ENCODE assay signal across 20 cellular contexts in genomic region chr3:147422226-147422933, GRCh38. TPM values are rescaled to one million over a fixed set of nuclear protein-coding genes. Genes with fewer than 3 reads are reported as not detected.
DNase-seq lines count a peak whose midpoint lies in the region; ATAC-seq and TF ChIP-seq lines count a peak whose summit lies in the region.
"Had no signal": no experiment of that assay in that cellular context is flagged by ENCODE, and none has a peak within 500 bp of the region (broad histone marks: within the 10 kb centered on the region; RNA-seq: fewer than 3 reads in every experiment).

No MANE protein-coding gene starts in this region.

- ATAC-seq in psoas muscle (no peak), HG03457 (IDR thresholded peaks at IDR 0.05; ENCODE audit: unreplicated experiment) (no peak)
- ATAC-seq: activated naive CD4-positive, alpha-beta T cell treated with anti-CD3 and anti-CD28 coated beads, Interleukin-2, amount 50 U/mL, for 72 hours; stimulated activated naive CD8-positive, alpha-beta T cell treated with anti-CD3 and anti-CD28 coated beads, Interleukin-15, Interleukin-2, amounts not matched to agents 100 U/mL and 50 U/mL, for 24 hours had no signal

- H3K9me3 Mint-ChIP-seq in glutamatergic neuron (ENCODE audit: unreplicated experiment), result peaks cover 19% of the 10 kb centered on the region

- H3K4me1 ChIP-seq in GM23248 (ENCODE audit: insufficient read depth) (no peaks in the 10 kb centered on the region), psoas muscle (peaks cover 5% of the 10 kb centered on the region)

- H3K27me3 ChIP-seq in GM23248 (replicated peaks; ENCODE audit: insufficient read depth) (no peaks in the 10 kb centered on the region), psoas muscle (ENCODE audit: insufficient read depth in 3 of 3, low read length in 2 of 3) (peaks cover 0 to 44% (median 11%) of the 10 kb centered on the region in 3 donors)

- no peak overlapping the region for H3K27ac Mint-ChIP-seq in glutamatergic neuron (ENCODE audit: unreplicated experiment)
- H3K27ac Mint-ChIP-seq: activated naive CD4-positive, alpha-beta T cell treated with anti-CD3 and anti-CD28 coated beads, Interleukin-2, amount 50 U/mL, for 72 hours; CD8-positive, alpha-beta memory T cell had no signal

- DNase-seq in GM23248, result no peak
- no peak for DNase-seq in astrocyte of the cerebellum (ENCODE audit: low read depth)
- no peak for DNase-seq in glutamatergic neuron
- DNase-seq in psoas muscle, result no peak
- no peak for DNase-seq in head of caudate nucleus
- DNase-seq in EL, result no peak
- DNase-seq: activated CD4-positive, alpha-beta T cell treated with anti-CD3 and anti-CD28 coated beads, Interleukin-2, amount 50 U/mL, for 1 hour; CD8-positive, alpha-beta memory T cell; central memory CD4-positive, alpha-beta T cell; KG1; kidney glomerular epithelial cell; NCI-H1092 treated with DMSO at 0.1 percent for 48 hours; NCI-H2081; NCI-H510A; right lobe of liver; stimulated activated naive CD8-positive, alpha-beta T cell treated with anti-CD3 and anti-CD28 coated beads, Interleukin-15, Interleukin-2, amounts not matched to agents 100 U/mL and 50 U/mL, for 24 hours had no signal

- no peak for TF ChIP-seq CTCF in astrocyte of the cerebellum (IDR thresholded peaks at IDR 0.05; ENCODE audit: low read depth, low read length, missing control alignments)
- no peak for TF ChIP-seq CTCF in glutamatergic neuron (IDR thresholded peaks at IDR 0.05; ENCODE audit: partially characterized antibody, unreplicated experiment)
- TF ChIP-seq CTCF in psoas muscle (IDR thresholded peaks at IDR 0.05), result no peak

- H3K4me1 Mint-ChIP-seq in glutamatergic neuron (ENCODE audit: low read depth, unreplicated experiment), result peaks cover 13% of the 10 kb centered on the region

- WGBS in GM23248 (ENCODE audit: low coverage in 1 of 2, low lambda C conversion rate in 2 of 2, missing lambda C conversion rate in 2 of 2), 2 experiments, result 93 to 95% methylated on average over 16 of the region's 16 CpGs
- WGBS in psoas muscle, 3 donors, result 27 to 32% (median 30%) methylated on average over 16 of the region's 16 CpGs

- in situ Hi-C loops in GM23248 (cut with MboI) (no loop called here), astrocyte of the cerebellum (cut with HindIII; ENCODE audit: low sequenced_read_pairs) (loop anchor here (10.0 kb wide), 1 partner anchor 662 kb away; no protein-coding TSS in a partner anchor)

- H4K20me1 ChIP-seq in GM23248 (ENCODE audit: insufficient read depth), result no peaks in the 10 kb centered on the region

- H3K4me3 ChIP-seq in GM23248, result peak overlapping the region; percentile 60
- H3K4me3 ChIP-seq in astrocyte of the cerebellum (ENCODE audit: low read depth, low read length), result peak overlapping the region; percentile 46
- peak overlapping the region; percentile 60 for H3K4me3 ChIP-seq in psoas muscle
- H3K4me3 ChIP-seq: right lobe of liver had no signal

- intact Hi-C loops in psoas muscle (cut with DNase I) (no loop called here), head of caudate nucleus (cut with DNase I) (no loop called here)

- no peaks in the 10 kb centered on the region for H3K9me2 ChIP-seq in GM23248 (ENCODE audit: insufficient read depth)
- H3K9me2 ChIP-seq: SK-N-SH had no signal

- no peaks in the 10 kb centered on the region for H3K36me3 Mint-ChIP-seq in glutamatergic neuron (ENCODE audit: unreplicated experiment)

- no peak overlapping the region for H3K27ac ChIP-seq in GM23248
- no peak overlapping the region for H3K27ac ChIP-seq in psoas muscle
- H3K27ac ChIP-seq: right lobe of liver had no signal

- no peaks in the 10 kb centered on the region for H3K79me2 ChIP-seq in GM23248 (ENCODE audit: insufficient read depth)

- peak overlapping the region; percentile 62 for H3K4me2 ChIP-seq in GM23248 (ENCODE audit: unreplicated experiment)

- H3K4me3 Mint-ChIP-seq in glutamatergic neuron (ENCODE audit: unreplicated experiment), result peak overlapping the region; percentile 73
- H3K4me3 Mint-ChIP-seq: CD8-positive, alpha-beta memory T cell had no signal

- H3K9me3 ChIP-seq in GM23248 (ENCODE audit: low read depth) (no peaks in the 10 kb centered on the region), psoas muscle (no peaks in the 10 kb centered on the region)
- H3K9me3 ChIP-seq: right lobe of liver, SK-N-SH had no signal

- 0 out of 2 replicates have a peak, but pooled peaks cover 12% of the 10 kb centered on the region for H3K36me3 ChIP-seq in GM23248 (ENCODE audit: low read depth)
- H3K36me3 ChIP-seq in psoas muscle (ENCODE audit: insufficient read depth in 1 of 2, low read depth in 1 of 2), result no peaks in the 10 kb centered on the region
- H3K36me3 ChIP-seq: right lobe of liver had no signal

- peak overlapping the region; percentile 78; the same call in 1 of the 2 replicates for H2AFZ ChIP-seq in GM23248

- peaks cover 48% of the 10 kb centered on the region for H3K27me3 Mint-ChIP-seq in glutamatergic neuron (ENCODE audit: unreplicated experiment)

- H3F3A ChIP-seq in GM23248 (ENCODE audit: insufficient read depth), result no peaks in the 10 kb centered on the region; the same call in 1 of the 2 replicates

- no peak overlapping the region; the same call in 1 of the 2 replicates for H3K9ac ChIP-seq in GM23248
- H3K9ac ChIP-seq: SK-N-SH had no signal

RNA-seq across cellular contexts. Expression of gene ZIC1, which starts 13.2 kb away (rescaled TPM):
- 18.2 and 25.5 TPM in 2 replicates for total RNA-seq in GM23248 (2014; rRNA removed; shearing (Covaris generic))
- 14.0 and 15.5 TPM in 2 replicates for polyA plus RNA-seq in GM23248 (2016; fragmentation: Nextera tagmentation; extraction: Ambion mirVana)
- total RNA-seq in glutamatergic neuron (ENCODE audit: unreplicated experiment), result not detected
- total RNA-seq in psoas muscle, result 1 to 10 TPM; 3.5 to 7.3 (median 5.1) TPM
- 10 to 100 TPM in 1 of 3 donors, 1 to 10 TPM in 2; 2.3 to 10.2 (median 3.5) TPM for polyA plus RNA-seq in psoas muscle
- total RNA-seq: activated naive CD4-positive, alpha-beta T cell treated with anti-CD3 and anti-CD28 coated beads, Interleukin-2, amount 50 U/mL, for 72 hours; CD8-positive, alpha-beta memory T cell; ureter had no signal
- polyA plus RNA-seq: CD8-positive, alpha-beta memory T cell had no signal

RNA-seq across cellular contexts. Expression of gene ZIC4, which starts 16.0 kb away (rescaled TPM):
- total RNA-seq in GM23248 (2014; rRNA removed; shearing (Covaris generic)), result 1.6 and 7.0 TPM in 2 replicates
- polyA plus RNA-seq in GM23248 (2016; fragmentation: Nextera tagmentation; extraction: Ambion mirVana) (4.3 and 6.3 TPM in 2 replicates), psoas muscle (under 1 TPM; 0.10 to 1.00 (median 0.13) TPM)
- total RNA-seq in glutamatergic neuron (ENCODE audit: unreplicated experiment) (not detected), psoas muscle (under 1 TPM; 0.15 to 0.73 (median 0.57) TPM)
- total RNA-seq: activated naive CD4-positive, alpha-beta T cell treated with anti-CD3 and anti-CD28 coated beads, Interleukin-2, amount 50 U/mL, for 72 hours; CD8-positive, alpha-beta memory T cell; ureter had no signal
- polyA plus RNA-seq: CD8-positive, alpha-beta memory T cell had no signal
